In genomic region chr17:4208228-4208627, GRCh38 we compare ENCODE assay signal across 22 cellular contexts. TPM values are rescaled to one million over a fixed set of nuclear protein-coding genes. Genes with fewer than 3 reads are reported as not detected.
A peak's percentile ranks its signal among the peaks of the same experiment; 100 is the strongest.
DNase-seq lines count a peak whose midpoint lies in the region; ATAC-seq and TF ChIP-seq lines count a peak whose summit lies in the region.
"Had no signal": no experiment of that assay in that cellular context is flagged by ENCODE, and none has a peak within 500 bp of the region (broad histone marks: within the 10 kb centered on the region; RNA-seq: fewer than 3 reads in every experiment).

No MANE protein-coding gene starts in this region.

- H3K4me3 Mint-ChIP-seq in T-helper 17 cell: no peak overlapping the region
- H3K4me3 Mint-ChIP-seq: dendritic cell treated with granulocyte-macrophage colony-stimulating factor and Interleukin-4, amounts not matched to agents 40 ng/mL and 50 ng/mL, for 4 days; memory B cell; neural progenitor cell had no signal

- H3K4me2 ChIP-seq in BLaER1 treated with 17β-estradiol and CSF1 and Interleukin-3, amounts not matched to agents 10 nM and 100 nM: peak overlapping the region in 7 of 11 experiments; percentile 9 to 60 (median 55); a peak in 7 of 22 replicates
- H3K4me2 ChIP-seq: neural progenitor cell had no signal

- WGBS in adrenal gland, 4 donors: 72 to 94% (median 84%) methylated on average over 4 of the region's 4 CpGs

- no peak for DNase-seq in T-helper 17 cell
- peak; percentile 95 for DNase-seq in fibroblast of gingiva (ENCODE audit: low read depth)
- DNase-seq in H4 (ENCODE audit: low spot score): no peak
- no peak for DNase-seq in adrenal gland
- DNase-seq: activated CD8-positive, alpha-beta memory T cell treated with anti-CD3 and anti-CD28 coated beads, Interleukin-2, amount 50 U/mL, for 4 hours; activated naive CD4-positive, alpha-beta T cell treated with Interleukin-2 at 50 U/mL for 16 hours; body of pancreas; Calu3; heart right ventricle; NCI-H2029; NCI-H510A; retina; stimulated activated naive CD8-positive, alpha-beta T cell treated with anti-CD3 and anti-CD28 coated beads, Interleukin-15, Interleukin-2, amounts not matched to agents 100 U/mL and 50 U/mL, for 24 hours had no signal

- no peak overlapping the region for H3K9ac ChIP-seq in BLaER1 treated with 17β-estradiol and CSF1 and Interleukin-3, amounts not matched to agents 10 nM and 100 nM
- no peak overlapping the region for H3K9ac ChIP-seq in rectal smooth muscle tissue (ENCODE audit: low read length)
- H3K9ac ChIP-seq: neural progenitor cell had no signal

- intact Hi-C loops in adrenal gland (cut with DNase I): no loop called here

- ATAC-seq in T-helper 17 cell: no peak
- no peak for ATAC-seq in HG03565 (IDR thresholded peaks at IDR 0.05; ENCODE audit: unreplicated experiment)
- no peak for ATAC-seq in HG03139 (IDR thresholded peaks at IDR 0.05; ENCODE audit: unreplicated experiment)
- ATAC-seq: body of pancreas; GM12878; heart right ventricle; stimulated activated naive CD8-positive, alpha-beta T cell treated with anti-CD3 and anti-CD28 coated beads, Interleukin-15, Interleukin-2, amounts not matched to agents 100 U/mL and 50 U/mL, for 24 hours had no signal

- H3K27me3 Mint-ChIP-seq in T-helper 17 cell: no peaks in the 10 kb centered on the region
- H3K27me3 Mint-ChIP-seq: memory B cell had no signal

- peaks cover 84 to 100% (median 95%) of the 10 kb centered on the region in 11 experiments for H3K36me3 ChIP-seq in BLaER1 treated with 17β-estradiol and CSF1 and Interleukin-3, amounts not matched to agents 10 nM and 100 nM
- H3K36me3 ChIP-seq in rectal smooth muscle tissue (ENCODE audit: control insufficient read depth, insufficient read depth, low read length): peaks cover 12% of the 10 kb centered on the region
- peaks cover 0 to 41% of the 10 kb centered on the region in 2 donors for H3K36me3 ChIP-seq in adrenal gland (replicated peaks in 1 of 2)

- no peak overlapping the region for H3K27ac ChIP-seq in BLaER1 treated with 17β-estradiol and CSF1 and Interleukin-3, amounts not matched to agents 10 nM and 100 nM
- H3K27ac ChIP-seq in rectal smooth muscle tissue (ENCODE audit: low read depth, low read length): peak overlapping the region; percentile 24
- H3K27ac ChIP-seq in adrenal gland: no peak overlapping the region
- H3K27ac ChIP-seq: body of pancreas, neural progenitor cell, SJSA1 had no signal

- peak overlapping the region; percentile 75 for H3K27ac Mint-ChIP-seq in T-helper 17 cell
- H3K27ac Mint-ChIP-seq: memory B cell, neural progenitor cell had no signal

- TF ChIP-seq POLR2A in adrenal gland (IDR thresholded peaks at IDR 0.05): no peak

- peaks cover 14% of the 10 kb centered on the region for H3K36me3 Mint-ChIP-seq in T-helper 17 cell (ENCODE audit: low read depth)

- H4K20me1 ChIP-seq in BLaER1 treated with 17β-estradiol and CSF1 and Interleukin-3, amounts not matched to agents 10 nM and 100 nM: peaks cover 45 to 100% (median 99%) of the 10 kb centered on the region in 11 experiments

- H3K4me3 ChIP-seq in BLaER1 treated with 17β-estradiol and CSF1 and Interleukin-3, amounts not matched to agents 10 nM and 100 nM: no peak overlapping the region
- no peak overlapping the region for H3K4me3 ChIP-seq in rectal smooth muscle tissue (ENCODE audit: low read length)
- no peak overlapping the region for H3K4me3 ChIP-seq in adrenal gland
- H3K4me3 ChIP-seq: body of pancreas, GM12878, heart right ventricle, neural progenitor cell, SJSA1 had no signal

- H3K27me3 ChIP-seq in BLaER1 treated with 17β-estradiol and CSF1 and Interleukin-3, amounts not matched to agents 10 nM and 100 nM: peaks cover 0 to 89% (median 0%) of the 10 kb centered on the region in 11 experiments; a peak in 8 of 22 replicates
- H3K27me3 ChIP-seq in rectal smooth muscle tissue (ENCODE audit: control insufficient read depth, insufficient read depth, low read length): no peaks in the 10 kb centered on the region
- H3K27me3 ChIP-seq in adrenal gland: no peaks in the 10 kb centered on the region
- H3K27me3 ChIP-seq: body of pancreas, heart right ventricle, neural progenitor cell, SJSA1 had no signal

- TF ChIP-seq CTCF in adrenal gland (IDR thresholded peaks at IDR 0.05): no peak

- H3K4me1 Mint-ChIP-seq in T-helper 17 cell: peaks cover 19% of the 10 kb centered on the region
- H3K4me1 Mint-ChIP-seq: neural progenitor cell had no signal

- H3K4me1 ChIP-seq in BLaER1 treated with 17β-estradiol and CSF1 and Interleukin-3, amounts not matched to agents 10 nM and 100 nM: peaks cover 11 to 21% (median 17%) of the 10 kb centered on the region in 10 experiments
- H3K4me1 ChIP-seq in rectal smooth muscle tissue (ENCODE audit: control insufficient read depth, insufficient read depth, low read length) (peaks cover 22% of the 10 kb centered on the region), adrenal gland (replicated peaks in 1 of 2) (peaks cover 12 to 24% of the 10 kb centered on the region in 2 donors)
- H3K4me1 ChIP-seq: body of pancreas, neural progenitor cell had no signal

- no peaks in the 10 kb centered on the region for H3K9me3 ChIP-seq in BLaER1 treated with 17β-estradiol and CSF1 and Interleukin-3, amounts not matched to agents 10 nM and 100 nM (replicated peaks in 1 of 11)
- H3K9me3 ChIP-seq in T-helper 17 cell (ENCODE audit: control insufficient read depth, low read length, poor library complexity, severe bottlenecking) (no peaks in the 10 kb centered on the region), adrenal gland (replicated peaks in 1 of 3) (no peaks in the 10 kb centered on the region)
- H3K9me3 ChIP-seq: body of pancreas, heart right ventricle, SJSA1 had no signal

RNA-seq across cellular contexts. Expression of gene ANKFY1, which starts 55.6 kb away (rescaled TPM):
- total RNA-seq in T-helper 17 cell: 10 to 100 TPM; 51.2 to 54.0 TPM
- total RNA-seq in H4 (2014; rRNA removed; shearing (Covaris generic)): 12.0 and 17.0 TPM in 2 replicates
- total RNA-seq in adrenal gland: 10 to 100 TPM; 44.7 to 91.0 (median 65.6) TPM
- polyA plus RNA-seq in adrenal gland: 10 to 100 TPM; 14.8 to 25.6 (median 22.4) TPM
